6 cellular contexts compared by ENCODE assay signal in genomic region chr14:22822017-22822618, GRCh38. TPM values are rescaled to one million over a fixed set of nuclear protein-coding genes. Genes with fewer than 3 reads are reported as not detected.
DNase-seq lines count a peak whose midpoint lies in the region; TF ChIP-seq lines count a peak whose summit lies in the region.

No MANE protein-coding gene starts in this region.

- CTCF ChIA-PET in activated naive CD4-positive, alpha-beta T cell treated with anti-CD3 and anti-CD28 coated beads for 36 hours (lab: Charles Lee) = interaction anchor here (0.7 to 7.5 kb wide), 19 partner anchors 7 to 265 kb away, joined by 3 to 212 read pairs (median 4); partner anchors contain the start of genes AJUBA, OXA1L, REM2 and SLC7A7

- intact Hi-C loops in activated naive CD4-positive, alpha-beta T cell treated with anti-CD3 and anti-CD28 coated beads for 36 hours (cut with micrococcal nuclease) = loop anchor here (1.0 to 2.0 kb wide), 3 partner anchors 164 to 265 kb away; partner anchors contain the start of gene CDH24
- intact Hi-C loops in tibial artery (cut with DNase I; ENCODE audit: low total_unique reads) = loop anchor here (10.0 kb wide), 1 partner anchor 257 kb away; no protein-coding TSS in a partner anchor

- H3K4me1 Mint-ChIP-seq in activated naive CD4-positive, alpha-beta T cell treated with anti-CD3 and anti-CD28 coated beads for 36 hours (ENCODE audit: low read depth) = peaks cover 31% of the 10 kb centered on the region

- no peak for DNase-seq in activated naive CD4-positive, alpha-beta T cell treated with anti-CD3 and anti-CD28 coated beads for 36 hours
- no peak for DNase-seq in activated naive CD4-positive, alpha-beta T cell treated with Interleukin-2 at 50 U/mL for 16 hours
- no peak for DNase-seq in tibial artery
- no peak for DNase-seq in dermis blood vessel endothelial cell
- no peak for DNase-seq in central memory CD4-positive, alpha-beta T cell

- H3K27me3 Mint-ChIP-seq in activated naive CD4-positive, alpha-beta T cell treated with anti-CD3 and anti-CD28 coated beads for 36 hours (ENCODE audit: low read depth) = peaks cover 1% of the 10 kb centered on the region

- TF ChIP-seq CTCF in tibial artery (IDR thresholded peaks at IDR 0.05) = no peak

- H3K27ac ChIP-seq in iPS-18a (ENCODE audit: low read length) = peak overlapping the region; percentile 76
- peak overlapping the region; percentile 69 to 73 for H3K27ac ChIP-seq in tibial artery

- peak overlapping the region; percentile 61 for H3K4me3 Mint-ChIP-seq in activated naive CD4-positive, alpha-beta T cell treated with anti-CD3 and anti-CD28 coated beads for 36 hours

- H3K4me3 ChIP-seq in iPS-18a (ENCODE audit: low read length) (peak overlapping the region; percentile 70), tibial artery (peak overlapping the region; percentile 46 to 58)

- H3K9me3 Mint-ChIP-seq in activated naive CD4-positive, alpha-beta T cell treated with anti-CD3 and anti-CD28 coated beads for 36 hours = no peaks in the 10 kb centered on the region

- H3K9me3 ChIP-seq in iPS-18a (ENCODE audit: control insufficient read depth, low read depth, low read length) = no peaks in the 10 kb centered on the region
- no peaks in the 10 kb centered on the region for H3K9me3 ChIP-seq in tibial artery

- H3K9ac ChIP-seq in iPS-18a (ENCODE audit: low read length) = peak overlapping the region; percentile 97

- H3K4me1 ChIP-seq in iPS-18a (ENCODE audit: control insufficient read depth, low read depth, low read length) (peaks cover 27% of the 10 kb centered on the region), tibial artery (peaks cover 0 to 48% (median 33%) of the 10 kb centered on the region in 4 donors)

- H3K27me3 ChIP-seq in iPS-18a (ENCODE audit: control insufficient read depth, insufficient read depth, low read length) = peaks cover 7% of the 10 kb centered on the region
- no peaks in the 10 kb centered on the region for H3K27me3 ChIP-seq in tibial artery

- H3K36me3 ChIP-seq in iPS-18a (ENCODE audit: control insufficient read depth, low read depth, low read length) = no peaks in the 10 kb centered on the region
- no peaks in the 10 kb centered on the region for H3K36me3 ChIP-seq in tibial artery

- no peaks in the 10 kb centered on the region for H3K36me3 Mint-ChIP-seq in activated naive CD4-positive, alpha-beta T cell treated with anti-CD3 and anti-CD28 coated beads for 36 hours (ENCODE audit: low read depth)

- H3K27ac Mint-ChIP-seq in activated naive CD4-positive, alpha-beta T cell treated with anti-CD3 and anti-CD28 coated beads for 36 hours = no peak overlapping the region

RNA-seq across cellular contexts. Expression of gene SLC7A7, which starts 6.9 kb away (rescaled TPM):
- total RNA-seq in activated naive CD4-positive, alpha-beta T cell treated with anti-CD3 and anti-CD28 coated beads for 36 hours = 1 to 10 TPM in 1 of 2 experiments, under 1 TPM in 1; 0.40 to 1.1 TPM
- 4.8 and 8.3 TPM in 2 replicates for total RNA-seq in dermis blood vessel endothelial cell

RNA-seq across cellular contexts. Expression of gene MRPL52, which starts 7.6 kb away (rescaled TPM):
- 100 to 1,000 TPM; 170 TPM for total RNA-seq in activated naive CD4-positive, alpha-beta T cell treated with anti-CD3 and anti-CD28 coated beads for 36 hours
- 30.1 and 38.1 TPM in 2 replicates for total RNA-seq in dermis blood vessel endothelial cell

RNA-seq across cellular contexts. Expression of gene MMP14, which starts 14.3 kb away (rescaled TPM):
- total RNA-seq in activated naive CD4-positive, alpha-beta T cell treated with anti-CD3 and anti-CD28 coated beads for 36 hours = 1 to 10 TPM; 1.3 to 2.1 TPM
- 73.3 and 138 TPM in 2 replicates for total RNA-seq in dermis blood vessel endothelial cell

RNA-seq across cellular contexts. Expression of gene LRP10, which starts 49.4 kb away (rescaled TPM):
- total RNA-seq in activated naive CD4-positive, alpha-beta T cell treated with anti-CD3 and anti-CD28 coated beads for 36 hours = 10 to 100 TPM; 71.9 to 75.2 TPM
- total RNA-seq in dermis blood vessel endothelial cell = 59.4 and 126 TPM in 2 replicates

RNA-seq across cellular contexts. Expression of gene OXA1L, which starts 55.6 kb away (rescaled TPM):
- total RNA-seq in activated naive CD4-positive, alpha-beta T cell treated with anti-CD3 and anti-CD28 coated beads for 36 hours = 100 to 1,000 TPM; 149 to 152 TPM
- total RNA-seq in dermis blood vessel endothelial cell = 48.8 and 70.6 TPM in 2 replicates

Comparison
In these comparisons a context has a peak if more than half of its experiments do, and no peak if none do; other contexts are left out.
1. RNA of gene MMP14, which starts 14.3 kb away (total RNA-seq): 73.3 to 138 TPM in dermis blood vessel endothelial cell; 1.3 to 2.1 TPM in activated naive CD4-positive, alpha-beta T cell treated with anti-CD3 and anti-CD28 coated beads for 36 hours; every median in the first group is over 10 times any median in the second.